ENCODE assay signal across 9 cellular contexts in the genomic region with DNA sequence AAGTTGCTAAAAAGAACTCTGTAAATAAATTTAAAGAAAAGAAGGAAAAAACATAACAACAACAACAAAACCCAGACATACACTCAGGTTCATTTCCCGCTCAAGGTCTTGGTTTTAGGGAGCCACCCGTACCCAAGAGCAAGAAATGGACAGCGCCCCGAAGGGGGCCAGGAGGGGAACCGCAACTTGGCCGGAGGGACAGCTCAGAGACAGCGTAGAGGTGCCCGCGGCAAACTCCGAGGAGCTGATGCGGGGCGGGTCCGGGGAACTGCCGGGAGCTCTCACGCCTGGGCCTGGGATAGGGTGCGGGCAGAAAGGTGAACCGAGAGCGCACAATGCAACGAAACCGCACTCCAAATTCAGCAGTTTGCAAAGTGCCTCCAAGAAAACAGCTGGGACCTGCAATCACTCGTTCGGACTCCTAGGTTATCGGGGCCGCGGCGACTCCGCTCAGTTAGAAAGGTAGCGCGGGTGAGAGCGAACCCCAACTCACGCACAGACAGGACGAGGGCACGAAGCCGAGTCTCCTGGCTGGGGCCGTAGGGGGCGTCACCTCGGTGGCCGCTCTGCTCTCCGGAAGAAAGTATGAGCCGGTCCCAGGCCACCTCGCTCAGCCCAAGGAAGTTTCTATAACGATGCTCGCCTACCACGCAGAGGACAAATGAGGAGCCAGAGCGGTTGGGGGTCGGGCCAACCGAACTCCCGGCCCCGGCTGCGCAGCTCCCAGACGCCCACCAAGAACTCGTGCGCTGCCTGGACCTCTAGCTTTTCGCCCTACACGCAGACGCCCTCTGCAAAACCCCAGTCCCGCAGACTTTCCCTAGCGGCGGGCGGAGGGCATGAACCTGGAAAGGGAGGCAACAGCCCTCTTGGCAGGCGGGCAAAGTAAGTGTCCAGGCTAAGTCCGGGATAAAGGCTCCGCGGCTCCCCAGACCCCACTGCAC. TPM values are rescaled to one million over a fixed set of nuclear protein-coding genes. Genes with fewer than 3 reads are reported as not detected.
DNase-seq lines count a peak whose midpoint lies in the region; ATAC-seq and TF ChIP-seq lines count a peak whose summit lies in the region.
"Had no signal": no experiment of that assay in that cellular context is flagged by ENCODE, and none has a peak within 500 bp of the region (broad histone marks: within the 10 kb centered on the region; RNA-seq: fewer than 3 reads in every experiment).

No MANE protein-coding gene starts in this region.

- H3K4me1 ChIP-seq in CD8-positive, alpha-beta memory T cell (ENCODE audit: insufficient read depth, low read length), result peaks cover 11% of the 10 kb centered on the region
- no peaks in the 10 kb centered on the region for H3K4me1 ChIP-seq in right cardiac atrium (ENCODE audit: control insufficient read depth, insufficient read depth, low read length)

- no peaks in the 10 kb centered on the region for H3K36me3 ChIP-seq in CD8-positive, alpha-beta memory T cell (ENCODE audit: insufficient read depth, low read length)

- H3K27me3 Mint-ChIP-seq in CD8-positive, alpha-beta memory T cell, result peaks cover 53 to 75% of the 10 kb centered on the region in 2 donors
- H3K27me3 Mint-ChIP-seq in activated naive CD8-positive, alpha-beta T cell treated with anti-CD3 and anti-CD28 coated beads for 36 hours, result peaks cover 49% of the 10 kb centered on the region
- H3K27me3 Mint-ChIP-seq in progenitor cell of endocrine pancreas, result peaks cover 68% of the 10 kb centered on the region

- peak overlapping the region; percentile 80 to 93 (median 84) for H3K4me3 Mint-ChIP-seq in CD8-positive, alpha-beta memory T cell
- H3K4me3 Mint-ChIP-seq in activated naive CD8-positive, alpha-beta T cell treated with anti-CD3 and anti-CD28 coated beads for 36 hours, result peak overlapping the region; percentile 80
- H3K4me3 Mint-ChIP-seq in progenitor cell of endocrine pancreas (ENCODE audit: low read depth), result peak overlapping the region; percentile 66

- no peaks in the 10 kb centered on the region for H3K36me3 Mint-ChIP-seq in CD8-positive, alpha-beta memory T cell
- H3K36me3 Mint-ChIP-seq in activated naive CD8-positive, alpha-beta T cell treated with anti-CD3 and anti-CD28 coated beads for 36 hours, result no peaks in the 10 kb centered on the region
- no peaks in the 10 kb centered on the region for H3K36me3 Mint-ChIP-seq in progenitor cell of endocrine pancreas (ENCODE audit: insufficient read depth)

- intact Hi-C loops in right cardiac atrium (cut with DNase I), result no loop called here

- POLR2A ChIA-PET in CD8-positive, alpha-beta memory T cell (lab: Charles Lee), result interaction anchor here (0.6 kb wide), 2 partner anchors 349 to 749 kb away, joined by 3 to 5 read pairs; no protein-coding TSS in a partner anchor

- peak in 4 of 5 donors; percentile 6 to 53 (median 15) for DNase-seq in CD8-positive, alpha-beta memory T cell
- DNase-seq in LHCN-M2 (ENCODE audit: low read depth) (peak; percentile 35), right cardiac atrium (peak; percentile 41 to 73 (median 66)), progenitor cell of endocrine pancreas (ENCODE audit: low spot score, unreplicated experiment) (peak; percentile 49)
- DNase-seq in activated naive CD8-positive, alpha-beta T cell treated with anti-CD3 and anti-CD28 coated beads for 36 hours, result peak; percentile 35

- no peaks in the 10 kb centered on the region for H3K9me3 ChIP-seq in CD8-positive, alpha-beta memory T cell (ENCODE audit: low read length)
- H3K9me3 ChIP-seq in right cardiac atrium (ENCODE audit: control insufficient read depth, low read length), result no peaks in the 10 kb centered on the region

- TF ChIP-seq CTCF in progenitor cell of endocrine pancreas (IDR thresholded peaks at IDR 0.05; ENCODE audit: unreplicated experiment), result peak; percentile 50

- H3K4me1 Mint-ChIP-seq in CD8-positive, alpha-beta memory T cell, result peaks cover 20 to 32% (median 22%) of the 10 kb centered on the region in 3 donors
- peaks cover 24% of the 10 kb centered on the region for H3K4me1 Mint-ChIP-seq in activated naive CD8-positive, alpha-beta T cell treated with anti-CD3 and anti-CD28 coated beads for 36 hours
- peaks cover 23% of the 10 kb centered on the region for H3K4me1 Mint-ChIP-seq in progenitor cell of endocrine pancreas (ENCODE audit: low read depth)

- peaks cover 27% of the 10 kb centered on the region for H3K27me3 ChIP-seq in CD8-positive, alpha-beta memory T cell (ENCODE audit: insufficient read depth, low read length, poor library complexity, severe bottlenecking)
- H3K27me3 ChIP-seq in right cardiac atrium (ENCODE audit: control insufficient read depth, insufficient read depth), result no peaks in the 10 kb centered on the region

- no peaks in the 10 kb centered on the region for H3K9me3 Mint-ChIP-seq in CD8-positive, alpha-beta memory T cell
- H3K9me3 Mint-ChIP-seq in activated naive CD8-positive, alpha-beta T cell treated with anti-CD3 and anti-CD28 coated beads for 36 hours, result no peaks in the 10 kb centered on the region
- H3K9me3 Mint-ChIP-seq in progenitor cell of endocrine pancreas (ENCODE audit: low read depth), result no peaks in the 10 kb centered on the region

- WGBS in right cardiac atrium, result 3% methylated on average over 64 of the region's 64 CpGs

- H3K27ac ChIP-seq in CD8-positive, alpha-beta memory T cell (ENCODE audit: low read depth, low read length), result no peak overlapping the region
- H3K27ac ChIP-seq in right cardiac atrium (ENCODE audit: low read length), result peak overlapping the region; percentile 29

- H3K27ac Mint-ChIP-seq in CD8-positive, alpha-beta memory T cell, result peak overlapping the region in 3 of 8 donors; percentile 14 to 43 (median 23)
- H3K27ac Mint-ChIP-seq in activated naive CD8-positive, alpha-beta T cell treated with anti-CD3 and anti-CD28 coated beads for 36 hours, result peak overlapping the region; percentile 35
- H3K27ac Mint-ChIP-seq in progenitor cell of endocrine pancreas, result peak overlapping the region; percentile 8

- peak; percentile 60 to 72 for ATAC-seq in right cardiac atrium
- no peak for ATAC-seq in GM19397 (IDR thresholded peaks at IDR 0.05; ENCODE audit: unreplicated experiment)
- ATAC-seq in GM18517 (IDR thresholded peaks at IDR 0.05; ENCODE audit: unreplicated experiment), result no peak
- no peak for ATAC-seq in GM18907 (IDR thresholded peaks at IDR 0.05; ENCODE audit: unreplicated experiment)

- peak overlapping the region; percentile 59 for H3K4me3 ChIP-seq in CD8-positive, alpha-beta memory T cell (ENCODE audit: low read length)
- H3K4me3 ChIP-seq in right cardiac atrium (ENCODE audit: low read length), result peak overlapping the region; percentile 92

- CTCF ChIA-PET in CD8-positive, alpha-beta memory T cell (lab: Charles Lee), result interaction anchor here (0.8 to 1.1 kb wide), 3 partner anchors 26 to 122 kb away, joined by 3 to 4 read pairs (median 3); no protein-coding TSS in a partner anchor

RNA-seq across cellular contexts. Expression of a gene that starts 1.4 kb away (rescaled TPM):
- total RNA-seq in CD8-positive, alpha-beta memory T cell, result under 1 TPM; 0.13 to 0.18 TPM
- polyA plus RNA-seq in CD8-positive, alpha-beta memory T cell, result not detected
- total RNA-seq in LHCN-M2 (2014; rRNA removed) (0.11 TPM in 1 of 2 replicates, not detected in the other), right cardiac atrium (1 to 10 TPM in 3 of 4 donors, under 1 TPM in 1; 0.50 to 6.3 (median 2.3) TPM), progenitor cell of endocrine pancreas (0.34 and 0.67 TPM in 2 replicates)
- 0.17 TPM for polyA plus RNA-seq in LHCN-M2 (2012)
- under 1 TPM in 1 of 2 experiments, not detected in 1; 0.08 TPM for total RNA-seq in activated naive CD8-positive, alpha-beta T cell treated with anti-CD3 and anti-CD28 coated beads for 36 hours
- 2.5 TPM for polyA plus RNA-seq in right cardiac atrium
- total RNA-seq: pulmonary artery endothelial cell had no signal

Comparison
In these comparisons a context has a peak if more than half of its experiments do, and no peak if none do; other contexts are left out.
1. DNase-seq: peak in every context shown above with its lines; median percentile 66 in right cardiac atrium; 49 in progenitor cell of endocrine pancreas; 35 in LHCN-M2; 35 in activated naive CD8-positive, alpha-beta T cell treated with anti-CD3 and anti-CD28 coated beads for 36 hours; 15 in CD8-positive, alpha-beta memory T cell.
2. ATAC-seq: peak in right cardiac atrium (2 of 2); none in GM19397 (single experiment), GM18517 (single experiment) and GM18907 (single experiment).
3. Peak in every context shown above with its lines, with median percentiles within 50 percentile points of each other: H3K4me3 Mint-ChIP-seq.